In genomic region chr11:45864041-45864440, GRCh38 we compare ENCODE assay signal across 27 cellular contexts. TPM values are rescaled to one million over a fixed set of nuclear protein-coding genes. Genes with fewer than 3 reads are reported as not detected.
"Had no signal": no experiment of that assay in that cellular context is flagged by ENCODE, and none has a peak within 500 bp of the region (broad histone marks: within the 10 kb centered on the region; RNA-seq: fewer than 3 reads in every experiment).

No MANE protein-coding gene starts in this region.

- FAIRE-seq: keratinocyte had no signal

- H3K27ac ChIP-seq: lower lobe of right lung, ovary, right atrium auricular region, right lobe of liver, tibial nerve, uterus had no signal

- H3K4me2 ChIP-seq: smooth muscle cell had no signal

- H3K9me3 ChIP-seq: lower lobe of right lung, ovary, right atrium auricular region, right lobe of liver, tibial nerve, uterus had no signal

- ATAC-seq: left cardiac atrium; left lobe of liver; lower lobe of right lung; natural killer cell treated with Interleukin-12 subunit alpha and Interleukin-12 subunit beta and Interleukin-15 and Interleukin-18, amount 100 ng/mL, for 72 hours; right lobe of liver; stimulated activated memory B cell treated with anti-CD40 and anti-IgM and Interleukin-4, amounts not matched to agents 10 μg/mL and 1 μg/mL and 100 μg/mL, for 72 hours; stimulated activated naive CD8-positive, alpha-beta T cell treated with anti-CD3 and anti-CD28 coated beads, Interleukin-15, amount 100 ng/mL, for 72 hours had no signal

- H3K27me3 ChIP-seq: ovary, right atrium auricular region, right lobe of liver, tibial nerve, uterus had no signal

- H3K36me3 ChIP-seq: ovary, uterus had no signal

- DNase-seq: hippocampal formation; kidney glomerular epithelial cell; left cardiac atrium; lower lobe of right lung; mammary epithelial cell; mesenchymal stem cell; naive B cell; right lobe of liver; stimulated activated CD4-positive, alpha-beta T cell treated with anti-CD3 and anti-CD28 coated beads, Interleukin-1b, Interleukin-23, amount 100 ng/mL, for 48 hours; stimulated activated CD4-positive, alpha-beta T cell treated with anti-CD3 and anti-CD28 coated beads, Interleukin-2, amount 100 ng/mL, for 48 hours; stimulated activated CD4-positive, alpha-beta T cell treated with anti-CD3 and anti-CD28 coated beads, Interleukin-4, amount 100 ng/mL, for 4 hours; stimulated activated CD8-positive, alpha-beta memory T cell treated with anti-CD3 and anti-CD28 coated beads, Interleukin-4, amount 100 ng/mL, for 48 hours; stimulated activated naive CD4-positive, alpha-beta T cell treated with Interleukin-2 at 50 U/mL for 16 hours; stimulated activated naive CD8-positive, alpha-beta T cell treated with anti-CD3 and anti-CD28 coated beads, Interleukin-15, amount 100 ng/mL, for 72 hours; substantia nigra; uterus had no signal

- H3K4me3 ChIP-seq: lower lobe of right lung, ovary, right atrium auricular region, right lobe of liver, smooth muscle cell, tibial nerve, uterus had no signal

RNA-seq across cellular contexts. Expression of gene FREY1, which starts 43.0 kb away (rescaled TPM):
- polyA plus RNA-seq: neural cell had no signal

RNA-seq across cellular contexts. Expression of gene LARGE2, which starts 58.4 kb away (rescaled TPM):
- total RNA-seq: pulmonary artery endothelial cell, skeletal muscle tissue, tibial nerve had no signal
- polyA plus RNA-seq: neural cell had no signal
